2 cellular contexts compared by ENCODE assay signal in the genomic region with DNA sequence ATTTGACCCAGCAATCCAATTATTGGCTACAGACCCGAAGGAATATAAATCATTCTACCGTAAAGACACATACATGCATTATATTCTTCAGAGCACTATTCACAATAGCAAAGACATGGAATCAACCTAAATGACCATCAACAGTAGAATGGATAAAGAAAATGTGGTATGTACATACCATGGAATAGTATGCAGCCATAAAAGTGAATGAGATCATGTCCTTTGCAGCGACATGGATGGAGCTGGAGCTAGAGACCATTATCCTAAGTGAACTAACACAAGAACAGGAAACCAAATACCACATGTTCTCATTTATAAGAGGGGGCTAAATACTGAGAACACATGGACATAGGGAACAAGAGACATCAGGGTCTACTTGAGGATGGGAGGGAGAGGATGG.
TF ChIP-seq lines count a peak whose summit lies in the region.

No MANE protein-coding gene starts in this region.

TF ChIP-seq in SK-N-SH, 30 proteins besides CTCF, POLR2A, EP300 and RAD21 (continued from another document):
- TF ChIP-seq EZH2phosphoT487 (IDR thresholded peaks at IDR 0.05; ENCODE audit: borderline replicate concordance, low read depth) (no peak), MEF2A (IDR thresholded peaks at IDR 0.05; ENCODE audit: borderline replicate concordance, low read depth) (no peak), CHD2 (IDR thresholded peaks at IDR 0.05; ENCODE audit: low read length, partially characterized antibody) (no peak), FOSL2 (IDR thresholded peaks at IDR 0.05; ENCODE audit: borderline replicate concordance, low read depth) (no peak), GABPA (IDR thresholded peaks at IDR 0.05; ENCODE audit: low read depth) (no peak)
- TF ChIP-seq, protein P1, sequence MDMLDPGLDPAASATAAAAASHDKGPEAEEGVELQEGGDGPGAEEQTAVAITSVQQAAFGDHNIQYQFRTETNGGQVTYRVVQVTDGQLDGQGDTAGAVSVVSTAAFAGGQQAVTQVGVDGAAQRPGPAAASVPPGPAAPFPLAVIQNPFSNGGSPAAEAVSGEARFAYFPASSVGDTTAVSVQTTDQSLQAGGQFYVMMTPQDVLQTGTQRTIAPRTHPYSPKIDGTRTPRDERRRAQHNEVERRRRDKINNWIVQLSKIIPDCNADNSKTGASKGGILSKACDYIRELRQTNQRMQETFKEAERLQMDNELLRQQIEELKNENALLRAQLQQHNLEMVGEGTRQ (IDR thresholded peaks at IDR 0.05; ENCODE audit: borderline replicate concordance, low read depth, low read length) = no peak

TF ChIP-seq in K562, 482 proteins besides CTCF, POLR2A, EP300 and RAD21 (continued from another document):
- TF ChIP-seq MYBL2 (IDR thresholded peaks at IDR 0.05; ENCODE audit: low read depth) (no peak), MYBL2 (CRISPR knock-in tag; IDR thresholded peaks at IDR 0.05; ENCODE audit: borderline replicate concordance) (no peak), KDM5B (IDR thresholded peaks at IDR 0.05; ENCODE audit: insufficient replicate concordance, low read depth, low read length) (no peak)
TF ChIP-seq in K562: peak in this region for 2.
